In the genomic region with DNA sequence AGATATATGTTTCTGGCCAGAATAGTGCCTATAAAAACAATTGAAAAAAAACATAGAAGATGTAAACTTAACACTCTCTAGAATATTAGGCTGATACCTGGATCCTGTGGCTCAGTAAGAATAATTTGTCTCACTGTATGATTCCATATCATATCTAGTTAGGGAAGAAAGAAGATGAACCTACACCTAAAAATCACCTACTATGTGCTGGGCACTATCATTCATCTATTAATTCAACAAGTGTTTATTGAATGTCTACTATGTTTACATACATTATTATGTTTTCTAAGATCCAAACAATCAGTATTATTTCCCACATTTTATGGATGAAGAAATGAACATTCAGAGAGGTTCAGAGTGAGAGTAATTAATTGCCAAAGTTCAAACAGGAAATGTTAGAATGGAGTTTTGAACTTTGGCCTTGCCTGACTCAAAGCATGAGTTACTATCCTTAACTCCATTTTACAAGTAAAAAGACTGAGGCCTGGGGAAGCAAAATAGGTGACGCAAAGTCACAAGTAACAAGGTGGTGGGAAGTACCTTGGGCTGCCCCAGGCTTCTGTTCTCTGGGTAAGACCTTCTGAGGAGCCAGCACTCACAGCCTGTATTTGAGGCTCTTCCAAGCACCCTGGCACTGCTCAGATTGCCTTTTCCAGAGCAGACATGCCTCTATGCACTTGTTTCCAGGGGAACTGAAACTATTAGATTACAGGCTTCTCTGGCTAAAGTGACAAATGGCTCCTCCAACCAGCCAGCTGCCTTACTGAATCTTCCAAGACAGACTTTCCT, we compare ENCODE assay signal across 10 cellular contexts.
A peak's percentile ranks its signal among the peaks of the same experiment; 100 is the strongest.
DNase-seq lines count a peak whose midpoint lies in the region; ATAC-seq and TF ChIP-seq lines count a peak whose summit lies in the region.
"Had no signal": no experiment of that assay in that cellular context is flagged by ENCODE, and none has a peak within 500 bp of the region (broad histone marks: within the 10 kb centered on the region; RNA-seq: fewer than 3 reads in every experiment).

No MANE protein-coding gene starts in this region.

- no peak overlapping the region for H3K4me3 Mint-ChIP-seq in mesothelial cell of epicardium
- H3K4me3 Mint-ChIP-seq: activated CD4-positive, alpha-beta T cell treated with anti-CD3 and anti-CD28 coated beads, Interleukin-2, amount 10 ng/mL, durations not matched to agents 7 days and 5 days; stimulated activated naive CD8-positive, alpha-beta T cell treated with anti-CD3 and anti-CD28 coated beads, Interleukin-15, Interleukin-2, amounts not matched to agents 100 ng/mL and 50 ng/mL, for 24 hours had no signal

- ATAC-seq in GM18858 (IDR thresholded peaks at IDR 0.05; ENCODE audit: unreplicated experiment) (peak; percentile 33), HG02678 (IDR thresholded peaks at IDR 0.05; ENCODE audit: unreplicated experiment) (peak; percentile 52)

- H3K36me3 Mint-ChIP-seq in mesothelial cell of epicardium = no peaks in the 10 kb centered on the region

- H3K27me3 Mint-ChIP-seq in mesothelial cell of epicardium (ENCODE audit: low read depth) = no peaks in the 10 kb centered on the region
- H3K27me3 Mint-ChIP-seq: activated CD4-positive, alpha-beta T cell treated with anti-CD3 and anti-CD28 coated beads, Interleukin-2, amount 10 ng/mL, durations not matched to agents 7 days and 5 days had no signal

- H3K9me3 Mint-ChIP-seq in mesothelial cell of epicardium = no peaks in the 10 kb centered on the region
- H3K9me3 Mint-ChIP-seq: activated CD4-positive, alpha-beta T cell treated with anti-CD3 and anti-CD28 coated beads, Interleukin-2, amount 10 ng/mL, durations not matched to agents 7 days and 5 days; stimulated activated naive CD8-positive, alpha-beta T cell treated with anti-CD3 and anti-CD28 coated beads, Interleukin-15, Interleukin-2, amounts not matched to agents 100 ng/mL and 50 ng/mL, for 24 hours had no signal

- H3K4me1 Mint-ChIP-seq in mesothelial cell of epicardium = peaks cover 19% of the 10 kb centered on the region

- no peak for TF ChIP-seq CTCF in mesothelial cell of epicardium (IDR thresholded peaks at IDR 0.05; ENCODE audit: unreplicated experiment)

- peak; percentile 26 for DNase-seq in OCI-M1 (lab: John Stamatoyannopoulos, UW)
- DNase-seq in pons (ENCODE audit: low spot score) = peak; percentile 62
- DNase-seq in mesothelial cell of epicardium (ENCODE audit: low spot score in 2 of 2, unreplicated experiment in 2 of 2) = no peak
- DNase-seq in NCI-H1092 treated with DMSO at 0.1 percent for 48 hours (lab: John Stamatoyannopoulos, UW) = no peak
- DNase-seq in stimulated activated CD4-positive, alpha-beta T cell treated with anti-CD3 and anti-CD28 coated beads, Interleukin-4, amount 100 ng/mL, for 24 hours = no peak
- DNase-seq: activated CD4-positive, alpha-beta T cell treated with anti-CD3 and anti-CD28 coated beads, Interleukin-2, amount 10 ng/mL, durations not matched to agents 7 days and 5 days; NCI-H748 treated with DMSO at 0.1 percent for 48 hours had no signal

- no peak overlapping the region for H3K27ac Mint-ChIP-seq in mesothelial cell of epicardium
- H3K27ac Mint-ChIP-seq: activated CD4-positive, alpha-beta T cell treated with anti-CD3 and anti-CD28 coated beads, Interleukin-2, amount 10 ng/mL, durations not matched to agents 7 days and 5 days had no signal

Comparison
In these comparisons a context has a peak if more than half of its experiments do, and no peak if none do; other contexts are left out.
1. DNase-seq: peak in OCI-M1 (single experiment) and pons (single experiment); none in mesothelial cell of epicardium (0 of 2), NCI-H1092 treated with DMSO at 0.1 percent for 48 hours (single experiment) and stimulated activated CD4-positive, alpha-beta T cell treated with anti-CD3 and anti-CD28 coated beads, Interleukin-4, amount 100 ng/mL, for 24 hours (single experiment).